In the genomic region with DNA sequence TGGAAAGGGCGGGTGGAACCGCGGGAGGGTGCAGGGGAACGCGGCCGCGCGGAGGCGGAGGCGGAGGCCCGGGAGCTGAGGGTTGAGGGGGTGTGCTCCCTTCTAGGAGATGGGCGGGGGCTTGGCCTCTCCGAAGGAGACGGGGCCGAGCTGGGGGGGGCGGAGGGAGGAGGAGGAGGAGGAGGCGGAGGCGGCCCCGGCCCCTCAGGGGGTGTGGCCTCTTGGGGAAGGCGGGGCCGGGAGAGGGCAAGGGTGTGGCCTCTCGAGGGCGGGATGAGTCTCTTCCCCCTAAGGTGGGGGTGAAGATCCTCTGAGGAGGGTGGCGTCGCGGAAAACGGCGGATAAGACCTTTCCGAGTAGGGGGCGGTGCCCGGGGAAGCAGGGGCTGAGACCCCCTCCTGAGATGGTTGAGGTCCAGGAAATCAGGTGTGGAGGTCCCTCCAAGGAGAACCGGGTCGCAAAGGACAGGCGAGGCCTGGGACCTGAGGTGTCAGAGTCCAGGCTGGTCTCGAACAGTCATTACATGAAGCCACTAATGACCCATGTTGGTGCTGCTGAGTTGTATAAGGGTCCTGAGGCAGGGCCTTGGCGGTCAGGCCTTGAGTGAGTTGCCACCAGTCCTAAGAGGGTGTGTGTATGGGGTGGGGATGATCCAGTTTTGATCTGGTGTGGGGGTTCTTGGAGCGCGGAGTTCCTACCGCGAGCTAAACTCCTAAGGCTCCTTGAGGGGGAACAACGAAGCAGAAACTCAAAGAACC, we compare ENCODE assay signal across 7 cellular contexts. TPM values are rescaled to one million over a fixed set of nuclear protein-coding genes. Genes with fewer than 3 reads are reported as not detected.
DNase-seq lines count a peak whose midpoint lies in the region; ATAC-seq, FAIRE-seq and TF ChIP-seq lines count a peak whose summit lies in the region.

No MANE protein-coding gene starts in this region.

- H3K27ac ChIP-seq in VCaP, result peak overlapping the region; percentile 99
- peak overlapping the region; percentile 82 for H3K27ac ChIP-seq in iPS-20b (ENCODE audit: low read length)
- peak overlapping the region; percentile 90 for H3K27ac ChIP-seq in smooth muscle cell (ENCODE audit: low read depth)

- 28% methylated on average over 22 of the region's 41 CpGs for WGBS in smooth muscle cell (ENCODE audit: low lambda C conversion rate)

- peaks cover 4% of the 10 kb centered on the region for H3F3A ChIP-seq in smooth muscle cell (ENCODE audit: low read depth)

- H3K36me3 ChIP-seq in iPS-20b (ENCODE audit: insufficient read depth, low read depth, low read length) (peaks cover 28% of the 10 kb centered on the region), smooth muscle cell (ENCODE audit: low read depth) (no peaks in the 10 kb centered on the region)

- peak; percentile 31 for ATAC-seq in HG02623 (IDR thresholded peaks at IDR 0.05; ENCODE audit: unreplicated experiment)

- TF ChIP-seq CTCF in VCaP (conservative IDR thresholded peaks at IDR 0.05), result no peak; the same call in 1 of the 2 replicates
- no peak for TF ChIP-seq CTCF in smooth muscle cell (IDR thresholded peaks at IDR 0.05; ENCODE audit: borderline replicate concordance, insufficient read depth, poor library complexity, severe bottlenecking)

- H4K20me1 ChIP-seq in smooth muscle cell (ENCODE audit: low read depth), result peaks cover 51% of the 10 kb centered on the region

- H2AFZ ChIP-seq in smooth muscle cell (ENCODE audit: low read depth), result peak overlapping the region; percentile 65

- peaks cover 7% of the 10 kb centered on the region; the same call in 1 of the 2 replicates for H3K4me1 ChIP-seq in iPS-20b (ENCODE audit: insufficient read depth, low read length)
- peaks cover 12% of the 10 kb centered on the region for H3K4me1 ChIP-seq in smooth muscle cell (ENCODE audit: low read depth)

- peak; percentile 86 for DNase-seq in GM12892 (ENCODE audit: insufficient read length)
- DNase-seq in NCI-H1105 treated with DMSO at 0.1 percent for 48 hours (lab: John Stamatoyannopoulos, UW), result peak; percentile 26
- peak; percentile 31 for DNase-seq in brain pericyte (ENCODE audit: low read depth, low spot score)
- DNase-seq in smooth muscle cell (lab: John Stamatoyannopoulos, UW; ENCODE audit: unreplicated experiment), result peak; percentile 83

- H3K27me3 ChIP-seq in iPS-20b (ENCODE audit: insufficient read depth, low read length), result no peaks in the 10 kb centered on the region
- H3K27me3 ChIP-seq in smooth muscle cell (ENCODE audit: low read depth), result no peaks in the 10 kb centered on the region

- no peak for TF ChIP-seq POLR2A in GM12892 (IDR thresholded peaks at IDR 0.05; ENCODE audit: low read depth, low read length)

- H3K9me3 ChIP-seq in iPS-20b (ENCODE audit: insufficient read depth, low read depth, low read length) (no peaks in the 10 kb centered on the region), smooth muscle cell (replicated peaks; ENCODE audit: low read depth) (no peaks in the 10 kb centered on the region)

- peak; percentile 40 for FAIRE-seq in GM12892 (lab: Jason Lieb, UNC)

- H3K4me2 ChIP-seq in smooth muscle cell, result peak overlapping the region; percentile 91

- peaks cover 56% of the 10 kb centered on the region for H3K79me2 ChIP-seq in smooth muscle cell (ENCODE audit: low read depth)

- H3K9ac ChIP-seq in iPS-20b (ENCODE audit: low read depth, low read length) (peak overlapping the region; percentile 99), smooth muscle cell (ENCODE audit: low read depth) (peak overlapping the region; percentile 91)

- H3K4me3 ChIP-seq in iPS-20b (ENCODE audit: low read length) (peak overlapping the region; percentile 99), smooth muscle cell (peak overlapping the region; percentile 66)

RNA-seq across cellular contexts. Expression of a gene that starts 0.8 kb away (rescaled TPM):
- 124 TPM for polyA plus RNA-seq in GM12892 (2012; ENCODE audit: missing spikeins)
- total RNA-seq in smooth muscle cell, result 61.8 and 72.8 TPM in 2 replicates
- polyA plus RNA-seq in smooth muscle cell, result 86.8 and 115 TPM in 2 replicates

RNA-seq across cellular contexts. Expression of a gene that starts 10.4 kb away (rescaled TPM):
- 20.5 TPM for polyA plus RNA-seq in GM12892 (2012; ENCODE audit: missing spikeins)
- total RNA-seq in smooth muscle cell, result 32.1 and 35.6 TPM in 2 replicates
- 39.0 and 51.1 TPM in 2 replicates for polyA plus RNA-seq in smooth muscle cell

RNA-seq across cellular contexts. Expression of a gene that starts 14.0 kb away (rescaled TPM):
- polyA plus RNA-seq in GM12892 (2012; ENCODE audit: missing spikeins), result 45.3 TPM
- total RNA-seq in smooth muscle cell, result 113 and 124 TPM in 2 replicates
- 169 and 175 TPM in 2 replicates for polyA plus RNA-seq in smooth muscle cell

RNA-seq across cellular contexts. Expression of a gene that starts 17.9 kb away (rescaled TPM):
- 9.7 TPM for polyA plus RNA-seq in GM12892 (2012; ENCODE audit: missing spikeins)
- 20.3 and 22.7 TPM in 2 replicates for total RNA-seq in smooth muscle cell
- polyA plus RNA-seq in smooth muscle cell, result 29.9 and 30.4 TPM in 2 replicates

RNA-seq across cellular contexts. Expression of a gene that starts 21.2 kb away (rescaled TPM):
- 252 TPM for polyA plus RNA-seq in GM12892 (2012; ENCODE audit: missing spikeins)
- 121 and 128 TPM in 2 replicates for total RNA-seq in smooth muscle cell
- 105 and 127 TPM in 2 replicates for polyA plus RNA-seq in smooth muscle cell

Comparison
In these comparisons a context has a peak if more than half of its experiments do, and no peak if none do; other contexts are left out.
1. Peak in every context shown above with its lines: DNase-seq, ATAC-seq, H3K4me3 ChIP-seq and H3K27ac ChIP-seq.
2. DNase-seq: peak in every context shown above with its lines; median percentile 86 in GM12892; 83 in smooth muscle cell; 31 in brain pericyte; 26 in NCI-H1105 treated with DMSO at 0.1 percent for 48 hours.